ENCODE assay signal across 10 cellular contexts in genomic region chr9:90100014-90100413, GRCh38.
"Had no signal": no experiment of that assay in that cellular context is flagged by ENCODE, and none has a peak within 500 bp of the region (broad histone marks: within the 10 kb centered on the region; RNA-seq: fewer than 3 reads in every experiment).

No MANE protein-coding gene starts in this region.

- H3K4me2 ChIP-seq: smooth muscle cell had no signal

- ATAC-seq: activated CD4-positive, alpha-beta T cell treated with anti-CD3 and anti-CD28 coated beads for 36 hours; naive thymus-derived CD8-positive, alpha-beta T cell had no signal

- H3K27me3 ChIP-seq: right atrium auricular region had no signal

- H3K36me3 ChIP-seq: right atrium auricular region had no signal

- H3K4me3 ChIP-seq: lung, right atrium auricular region, smooth muscle cell had no signal

- DNase-seq: activated CD4-positive, alpha-beta memory T cell treated with anti-CD3 and anti-CD28 coated beads, Interleukin-2, amount 10 ng/mL, durations not matched to agents 7 days and 5 days; activated CD4-positive, alpha-beta T cell treated with anti-CD3 and anti-CD28 coated beads for 36 hours; activated gamma-delta T cell; activated T-cell treated with anti-CD3 and anti-CD28 coated beads, Interleukin-2, amount 50 U/mL, for 48 hours; immature natural killer cell; naive thymus-derived CD8-positive, alpha-beta T cell; T-helper 9 cell had no signal

- H3K27ac ChIP-seq: right atrium auricular region had no signal

- H3K9me3 ChIP-seq: right atrium auricular region had no signal
